Comparison of ENCODE assay signal across 30 cellular contexts in genomic region chr20:54178256-54178655, GRCh38. TPM values are rescaled to one million over a fixed set of nuclear protein-coding genes. Genes with fewer than 3 reads are reported as not detected.
"Had no signal": no experiment of that assay in that cellular context is flagged by ENCODE, and none has a peak within 500 bp of the region (broad histone marks: within the 10 kb centered on the region; RNA-seq: fewer than 3 reads in every experiment).

No MANE protein-coding gene starts in this region.

- ATAC-seq: effector memory CD8-positive, alpha-beta T cell; esophagus mucosa; gastrocnemius medialis; heart right ventricle; left cardiac atrium; left lung; left ventricle myocardium superior; lower lobe of right lung; mucosa of descending colon; naive thymus-derived CD8-positive, alpha-beta T cell had no signal

- H3K9me3 ChIP-seq: esophagus squamous epithelium, gastrocnemius medialis, heart right ventricle, left lung, lower lobe of right lung, mucosa of descending colon had no signal

- FAIRE-seq: endometrium, islet of Langerhans, keratinocyte had no signal

- H3K27ac ChIP-seq: epithelial cell of prostate, esophagus squamous epithelium, gastrocnemius medialis, heart right ventricle, left lung, lower lobe of right lung had no signal

- H3K36me3 ChIP-seq: esophagus squamous epithelium, gastrocnemius medialis, heart right ventricle, left lung, lower lobe of right lung had no signal

- DNase-seq: cortex of kidney; effector CD8-positive, alpha-beta T cell; effector memory CD8-positive, alpha-beta T cell; endodermal cell; erythroblast; esophagus squamous epithelium; foreskin fibroblast; foreskin melanocyte; gastrocnemius medialis; glutamatergic neuron; head of caudate nucleus; heart right ventricle; hippocampal formation; left cardiac atrium; left lung; left ventricle myocardium superior; lower lobe of right lung; mesenchymal stem cell; mucosa of descending colon; naive B cell; naive thymus-derived CD8-positive, alpha-beta T cell had no signal

- H3K4me3 ChIP-seq: esophagus squamous epithelium, gastrocnemius medialis, heart right ventricle, left lung, lower lobe of right lung, mucosa of descending colon had no signal

RNA-seq across cellular contexts. Expression of gene CYP24A1, which starts 4.5 kb away (rescaled TPM):
- total RNA-seq: dermis microvascular lymphatic vessel endothelial cell, glomerular endothelial cell, heart right ventricle, left cardiac atrium, left ventricle myocardium superior, lung microvascular endothelial cell, mesenteric fat pad, mucosa of descending colon had no signal
- polyA plus RNA-seq: heart right ventricle; naive thymus-derived CD8-positive, alpha-beta T cell had no signal
